ENCODE assay signal across 8 cellular contexts in the genomic region with DNA sequence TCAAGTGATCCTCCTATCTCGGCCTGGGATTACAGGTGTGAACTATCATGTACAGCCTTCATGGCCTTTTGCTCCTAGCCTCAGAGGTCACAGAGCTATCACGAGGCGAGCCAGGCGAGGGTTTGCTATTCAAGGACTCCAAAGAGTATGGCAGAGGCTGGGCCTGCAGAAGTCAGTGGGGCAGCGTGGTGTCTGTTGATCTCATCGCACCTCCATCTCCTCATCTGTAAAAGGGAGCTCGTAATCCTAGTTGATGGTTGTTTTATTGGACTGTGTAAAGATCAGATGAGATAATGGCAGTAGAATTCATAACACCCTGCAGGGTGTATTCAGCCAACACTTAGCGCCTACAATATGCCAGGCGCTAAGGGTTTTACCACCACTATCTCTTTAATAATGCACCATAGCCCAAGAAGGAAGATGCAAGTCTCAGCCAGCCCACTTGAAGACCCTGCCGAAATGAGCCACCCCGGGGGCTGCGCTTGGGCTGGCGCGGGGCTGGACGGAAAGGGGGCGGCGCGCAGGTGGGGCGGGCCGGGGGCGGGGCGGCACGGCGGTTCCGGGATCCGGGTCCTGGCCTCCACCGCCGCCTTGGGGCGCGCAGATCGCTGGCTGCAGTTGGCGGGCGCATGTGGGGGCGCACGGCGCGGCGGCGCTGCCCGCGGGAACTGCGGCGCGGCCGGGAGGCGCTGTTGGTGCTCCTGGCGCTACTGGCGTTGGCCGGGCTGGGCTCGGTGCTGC. TPM values are rescaled to one million over a fixed set of nuclear protein-coding genes. Genes with fewer than 3 reads are reported as not detected.
DNase-seq lines count a peak whose midpoint lies in the region; ATAC-seq and TF ChIP-seq lines count a peak whose summit lies in the region.

A gene with protein sequence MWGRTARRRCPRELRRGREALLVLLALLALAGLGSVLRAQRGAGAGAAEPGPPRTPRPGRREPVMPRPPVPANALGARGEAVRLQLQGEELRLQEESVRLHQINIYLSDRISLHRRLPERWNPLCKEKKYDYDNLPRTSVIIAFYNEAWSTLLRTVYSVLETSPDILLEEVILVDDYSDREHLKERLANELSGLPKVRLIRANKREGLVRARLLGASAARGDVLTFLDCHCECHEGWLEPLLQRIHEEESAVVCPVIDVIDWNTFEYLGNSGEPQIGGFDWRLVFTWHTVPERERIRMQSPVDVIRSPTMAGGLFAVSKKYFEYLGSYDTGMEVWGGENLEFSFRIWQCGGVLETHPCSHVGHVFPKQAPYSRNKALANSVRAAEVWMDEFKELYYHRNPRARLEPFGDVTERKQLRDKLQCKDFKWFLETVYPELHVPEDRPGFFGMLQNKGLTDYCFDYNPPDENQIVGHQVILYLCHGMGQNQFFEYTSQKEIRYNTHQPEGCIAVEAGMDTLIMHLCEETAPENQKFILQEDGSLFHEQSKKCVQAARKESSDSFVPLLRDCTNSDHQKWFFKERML (plus strand): TSS at position 601 of the 741 bp plus-strand sequence. CDS start 29 bp downstream, at position 630.

- H3K14ac ChIP-seq in trophoblast cell (ENCODE audit: low read length): no peak within 1 kb of the TSS

- H2BK5ac ChIP-seq in trophoblast cell (ENCODE audit: low read depth, low read length, poor library complexity): no peak within 1 kb of the TSS

- no peak within 1 kb of the TSS for H3K18ac ChIP-seq in trophoblast cell (ENCODE audit: low read length)

- H3K79me2 ChIP-seq in trophoblast cell (ENCODE audit: control insufficient read depth, insufficient read depth, low read length, poor library complexity): no peaks in the 10 kb centered on the region

- intact Hi-C loops in aorta (cut with DNase I): no loop called here

- peak within 1 kb of the TSS; percentile 99 for H3K4me2 ChIP-seq in trophoblast cell (ENCODE audit: low read length)

- no peaks in the 10 kb centered on the region for H3K79me1 ChIP-seq in trophoblast cell (ENCODE audit: low read length)

- H2AFZ ChIP-seq in trophoblast cell (ENCODE audit: insufficient read depth, low read length, poor library complexity): peak within 1 kb of the TSS; percentile 78

- no peak within 1 kb of the TSS for H2BK120ac ChIP-seq in trophoblast cell (ENCODE audit: insufficient read depth, low read length, poor library complexity)

- H3K36me3 ChIP-seq in trophoblast cell (ENCODE audit: control insufficient read depth in 1 of 2, insufficient read depth in 2 of 2, low read length in 2 of 2) (no peaks in the 10 kb centered on the region), aorta (ENCODE audit: control insufficient read depth in 1 of 2, insufficient read depth in 2 of 2, low read length in 1 of 2) (no peaks in the 10 kb centered on the region)

- H3K4me3 ChIP-seq in AG09309 (ENCODE audit: control insufficient read depth, low read depth, low read length): peak within 1 kb of the TSS; percentile 43
- H3K4me3 ChIP-seq in trophoblast cell (ENCODE audit: low read depth, low read length): peak within 1 kb of the TSS; percentile 92
- H3K4me3 ChIP-seq in aorta (ENCODE audit: low read length in 2 of 2): peak within 1 kb of the TSS; percentile 66 to 93

- DNase-seq in AG09309 (ENCODE audit: low read depth) (no peak), NCI-H748 treated with DMSO at 0.1 percent for 48 hours (lab: John Stamatoyannopoulos, UW) (peak; percentile 16), germinal center (ENCODE audit: low spot score) (peak; percentile 82), trophoblast cell (peak in 1 of 2 donors; percentile 21), aorta (no peak), SK-N-DZ (ENCODE audit: low spot score) (no peak)
- peak; percentile 17 for DNase-seq in activated T-helper 9 cell treated with anti-CD3 and anti-CD28 coated beads, Interleukin-2, amount 50 U/mL, for 16 hours (ENCODE audit: low read depth)

- H3K27me3 ChIP-seq in trophoblast cell (ENCODE audit: insufficient read depth, low read length) (no peaks in the 10 kb centered on the region), aorta (ENCODE audit: control insufficient read depth in 1 of 2, insufficient read depth in 2 of 2, low read length in 1 of 2) (no peaks in the 10 kb centered on the region)

- peak within 1 kb of the TSS; percentile 85 for H4K12ac ChIP-seq in trophoblast cell (ENCODE audit: low read depth, low read length)

- no CpG with 5 or more reads among the region's 50 CpGs for WGBS in trophoblast cell (ENCODE audit: extremely low coverage, insufficient coverage, insufficient read length)
- WGBS in aorta, 2 donors: 13 to 19% methylated on average over 32 to 50 of the region's 50 CpGs

- H3K9ac ChIP-seq in trophoblast cell (ENCODE audit: low read length): peak within 1 kb of the TSS; percentile 6

- ATAC-seq in GM21423 (IDR thresholded peaks at IDR 0.05; ENCODE audit: unreplicated experiment): peak; percentile 50
- peak; percentile 57 for ATAC-seq in aorta (ENCODE audit: low FRiP score)

- H4K8ac ChIP-seq in trophoblast cell (ENCODE audit: low read depth, low read length): peak within 1 kb of the TSS; percentile 90

- no peak within 1 kb of the TSS for H2AK5ac ChIP-seq in trophoblast cell (ENCODE audit: low read length)

- no peaks in the 10 kb centered on the region for H3K9me3 ChIP-seq in trophoblast cell (ENCODE audit: insufficient read depth, low read depth, low read length)
- no peaks in the 10 kb centered on the region for H3K9me3 ChIP-seq in aorta (ENCODE audit: control insufficient read depth, low read length)

- H3K4me1 ChIP-seq in trophoblast cell (ENCODE audit: control insufficient read depth in 1 of 2, insufficient read depth in 2 of 2, low read length in 2 of 2): peaks cover 11 to 17% of the 10 kb centered on the region in 2 experiments
- no peaks in the 10 kb centered on the region for H3K4me1 ChIP-seq in aorta (ENCODE audit: control insufficient read depth in 1 of 2, insufficient read depth in 2 of 2, low read length in 2 of 2)

- H3K4ac ChIP-seq in trophoblast cell (ENCODE audit: low read depth, low read length): no peak within 1 kb of the TSS

- no peak within 1 kb of the TSS for H2BK12ac ChIP-seq in trophoblast cell (ENCODE audit: low read length)

- no peak within 1 kb of the TSS for H3K27ac ChIP-seq in trophoblast cell (ENCODE audit: low read depth, low read length)
- peak within 1 kb of the TSS in 1 of 2 donors; percentile 44 for H3K27ac ChIP-seq in aorta (ENCODE audit: low read depth in 1 of 2, low read length in 2 of 2)

- no peak within 1 kb of the TSS for H3K23ac ChIP-seq in trophoblast cell (ENCODE audit: low read length)

- H4K91ac ChIP-seq in trophoblast cell (ENCODE audit: low read depth, low read length): no peak within 1 kb of the TSS

- TF ChIP-seq CTCF in AG09309 (IDR thresholded peaks at IDR 0.05; ENCODE audit: control insufficient read depth, insufficient read depth, low read depth, low read length, missing control alignments): no peak

RNA-seq across cellular contexts. Expression of the gene that starts here (rescaled TPM):
- 3.4 and 3.7 TPM in 2 replicates for polyA plus RNA-seq in trophoblast cell (2013)
- total RNA-seq in aorta: 10 to 100 TPM in 1 of 2 donors, 1 to 10 TPM in 1; 3.3 to 12.6 TPM
- 1 to 10 TPM; 2.9 to 4.9 TPM for polyA plus RNA-seq in aorta
- 0.87 and 1.9 TPM in 2 replicates for polyA plus RNA-seq in SK-N-DZ (2014; cell fraction: cytosol; rRNA removed)
- 2.1 and 6.9 TPM in 2 replicates for polyA plus RNA-seq in SK-N-DZ (2014; cell fraction: nucleus; rRNA removed)

Comparison
In these comparisons a context has a peak if more than half of its experiments do, and no peak if none do; other contexts are left out.
1. DNase-seq: peak in NCI-H748 treated with DMSO at 0.1 percent for 48 hours (single experiment), activated T-helper 9 cell treated with anti-CD3 and anti-CD28 coated beads, Interleukin-2, amount 50 U/mL, for 16 hours (single experiment) and germinal center (single experiment); none in AG09309 (single experiment), aorta (0 of 2) and SK-N-DZ (single experiment).
2. Peak in every context shown above with its lines, with median percentiles within 50 percentile points of each other: H3K4me3 ChIP-seq.